6 cellular contexts compared by ENCODE assay signal in genomic region chr11:97833412-97833811, GRCh38.
"Had no signal": no experiment of that assay in that cellular context is flagged by ENCODE, and none has a peak within 500 bp of the region (broad histone marks: within the 10 kb centered on the region; RNA-seq: fewer than 3 reads in every experiment).

No MANE protein-coding gene starts in this region.

- H3K4me2 ChIP-seq: KMS-11 had no signal

- H3K27ac ChIP-seq: HL-60, KMS-11 had no signal

- H3K9ac ChIP-seq: KMS-11 had no signal

- FAIRE-seq: HTR-8/SVneo had no signal

- DNase-seq: IMR-90, KBM-7, KG1 had no signal
